ENCODE assay signal across 12 cellular contexts in the genomic region with DNA sequence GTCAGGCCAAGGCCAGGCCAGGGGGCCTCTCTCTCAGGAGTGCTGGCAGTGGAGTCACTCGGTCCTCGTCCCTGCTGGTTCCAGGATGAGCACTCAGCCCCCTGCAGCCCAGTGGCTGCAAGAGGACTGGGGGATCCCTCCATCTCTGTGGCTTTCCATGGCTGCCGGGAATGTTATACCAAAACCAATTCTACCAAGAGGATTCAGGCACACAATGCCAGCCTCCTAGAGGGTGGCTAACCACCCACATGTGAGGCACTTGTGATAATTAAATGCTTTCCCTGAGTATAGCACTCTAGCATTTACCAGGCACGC. TPM values are rescaled to one million over a fixed set of nuclear protein-coding genes. Genes with fewer than 3 reads are reported as not detected.
A peak's percentile ranks its signal among the peaks of the same experiment; 100 is the strongest.
DNase-seq lines count a peak whose midpoint lies in the region; ATAC-seq and TF ChIP-seq lines count a peak whose summit lies in the region.
"Had no signal": no experiment of that assay in that cellular context is flagged by ENCODE, and none has a peak within 500 bp of the region (broad histone marks: within the 10 kb centered on the region; RNA-seq: fewer than 3 reads in every experiment).

No MANE protein-coding gene starts in this region.

- H3K27me3 Mint-ChIP-seq in activated CD4-positive, alpha-beta memory T cell treated with anti-CD3 and anti-CD28 coated beads for 36 hours, result no peaks in the 10 kb centered on the region

- H3K27ac ChIP-seq in left ventricle myocardium inferior (replicated peaks) (peak overlapping the region; percentile 75), right atrium auricular region (peak overlapping the region; percentile 27 to 73), transverse colon (peak overlapping the region; percentile 70 to 87 (median 73))

- no peaks in the 10 kb centered on the region for H3K9me3 Mint-ChIP-seq in activated CD4-positive, alpha-beta memory T cell treated with anti-CD3 and anti-CD28 coated beads for 36 hours

- peaks cover 89% of the 10 kb centered on the region for H3K4me1 Mint-ChIP-seq in activated CD4-positive, alpha-beta memory T cell treated with anti-CD3 and anti-CD28 coated beads for 36 hours (ENCODE audit: low read depth)

- H3K27me3 ChIP-seq in left ventricle myocardium inferior (ENCODE audit: low read depth) (no peaks in the 10 kb centered on the region), right atrium auricular region (no peaks in the 10 kb centered on the region), transverse colon (no peaks in the 10 kb centered on the region)
- H3K27me3 ChIP-seq: BE2C had no signal

- POLR2A ChIA-PET in activated CD4-positive, alpha-beta memory T cell treated with anti-CD3 and anti-CD28 coated beads for 36 hours (lab: Charles Lee), result interaction anchor here (1.5 to 15.8 kb wide), 5 partner anchors 14 to 46 kb away, joined by 3 to 447 read pairs (median 6); a partner anchor contains a TSS

- in situ Hi-C loops in transverse colon (cut with MboI; ENCODE audit: low pct_ligation_motif_present in 1 of 4, low pct_unique_long_range_greater_than_20kb in 1 of 4, low sequenced_read_pairs in 3 of 4), result no loop called here

- peak overlapping the region; percentile 100 for H3K27ac Mint-ChIP-seq in activated CD4-positive, alpha-beta memory T cell treated with anti-CD3 and anti-CD28 coated beads for 36 hours

- H3K4me3 ChIP-seq in left ventricle myocardium inferior, result no peak overlapping the region
- H3K4me3 ChIP-seq in right atrium auricular region, result no peak overlapping the region
- H3K4me3 ChIP-seq in transverse colon, result peak overlapping the region in 1 of 4 donors; percentile 24

- H3K36me3 Mint-ChIP-seq in activated CD4-positive, alpha-beta memory T cell treated with anti-CD3 and anti-CD28 coated beads for 36 hours, result peaks cover 58% of the 10 kb centered on the region

- TF ChIP-seq POLR2A in transverse colon (IDR thresholded peaks at IDR 0.05), result no peak

- CTCF ChIA-PET in activated CD4-positive, alpha-beta memory T cell treated with anti-CD3 and anti-CD28 coated beads for 36 hours (lab: Charles Lee), result interaction anchor here (5.3 to 19.1 kb wide), 2 partner anchors 15 to 16 kb away, joined by 34 to 318 read pairs; no protein-coding TSS in a partner anchor

- H3K36me3 ChIP-seq in left ventricle myocardium inferior, result peaks cover 80% of the 10 kb centered on the region
- H3K36me3 ChIP-seq in right atrium auricular region, result peaks cover 58% of the 10 kb centered on the region
- no peaks in the 10 kb centered on the region for H3K36me3 ChIP-seq in transverse colon
- H3K36me3 ChIP-seq: BE2C had no signal

- intact Hi-C loops in left ventricle myocardium inferior (cut with micrococcal nuclease) (no loop called here), Right ventricle myocardium inferior (cut with DNase I) (no loop called here), transverse colon (cut with DNase I; ENCODE audit: low total_unique reads) (no loop called here)
- intact Hi-C loops in activated CD4-positive, alpha-beta memory T cell treated with anti-CD3 and anti-CD28 coated beads for 36 hours (cut with micrococcal nuclease), result loop anchor here (2.0 to 10.0 kb wide), 3 partner anchors 14 to 750 kb away; a partner anchor contains a TSS

- peaks cover 77% of the 10 kb centered on the region for H3K4me1 ChIP-seq in left ventricle myocardium inferior
- peaks cover 0 to 53% of the 10 kb centered on the region in 2 donors for H3K4me1 ChIP-seq in right atrium auricular region
- peaks cover 4 to 45% (median 27%) of the 10 kb centered on the region in 4 donors for H3K4me1 ChIP-seq in transverse colon
- H3K4me1 ChIP-seq: BE2C had no signal

- TF ChIP-seq EP300 in transverse colon (IDR thresholded peaks at IDR 0.05; ENCODE audit: low read depth), result no peak

- WGBS in transverse colon (ENCODE audit: low coverage in 1 of 2), 2 donors, result 49% methylated on average over 4 of the region's 4 CpGs; no CpG with 5 or more reads in 1 of the 2 donors

- no peaks in the 10 kb centered on the region for H3K9me3 ChIP-seq in left ventricle myocardium inferior (replicated peaks)
- no peaks in the 10 kb centered on the region for H3K9me3 ChIP-seq in right atrium auricular region
- no peaks in the 10 kb centered on the region for H3K9me3 ChIP-seq in transverse colon
- H3K9me3 ChIP-seq: BE2C had no signal

- no peak for TF ChIP-seq CTCF in left ventricle myocardium inferior (IDR thresholded peaks at IDR 0.05; ENCODE audit: borderline replicate concordance)
- TF ChIP-seq CTCF in right atrium auricular region (IDR thresholded peaks at IDR 0.05), result no peak
- no peak for TF ChIP-seq CTCF in transverse colon (IDR thresholded peaks at IDR 0.05)

- no peak for ATAC-seq in Right ventricle myocardium inferior
- ATAC-seq in HG02610 (IDR thresholded peaks at IDR 0.05; ENCODE audit: unreplicated experiment), result no peak

- peak overlapping the region; percentile 83 for H3K4me3 Mint-ChIP-seq in activated CD4-positive, alpha-beta memory T cell treated with anti-CD3 and anti-CD28 coated beads for 36 hours

- no peak for DNase-seq in left ventricle myocardium inferior
- no peak for DNase-seq in Right ventricle myocardium inferior (ENCODE audit: missing footprints)
- DNase-seq in activated CD4-positive, alpha-beta memory T cell treated with anti-CD3 and anti-CD28 coated beads for 36 hours, result no peak
- no peak for DNase-seq in right atrium auricular region (ENCODE audit: low spot score)
- no peak for DNase-seq in transverse colon
- no peak for DNase-seq in NCI-H1436 (lab: John Stamatoyannopoulos, UW)
- DNase-seq in NCI-H146 treated with DMSO at 0.1 percent for 48 hours (lab: John Stamatoyannopoulos, UW; ENCODE audit: unreplicated experiment), result no peak
- DNase-seq: BE2C, NCI-H1694 treated with DMSO at 0.1 percent for 48 hours, NCI-H526 had no signal

RNA-seq across cellular contexts. Expression of a gene that starts 21.9 kb away (rescaled TPM):
- 251 TPM for total RNA-seq in left ventricle myocardium inferior
- 294 TPM for total RNA-seq in Right ventricle myocardium inferior
- total RNA-seq in activated CD4-positive, alpha-beta memory T cell treated with anti-CD3 and anti-CD28 coated beads for 36 hours, result 10 to 100 TPM; 40.6 to 44.6 TPM
- 100 to 1,000 TPM; 115 to 187 TPM for total RNA-seq in right atrium auricular region
- total RNA-seq in transverse colon, result 10 to 100 TPM; 22.1 to 35.8 (median 27.9) TPM
- total RNA-seq: pulmonary artery endothelial cell had no signal

RNA-seq across cellular contexts. Expression of a gene that starts 27.3 kb away (rescaled TPM):
- total RNA-seq in left ventricle myocardium inferior (not detected), Right ventricle myocardium inferior (not detected), right atrium auricular region (not detected), transverse colon (not detected)
- total RNA-seq in activated CD4-positive, alpha-beta memory T cell treated with anti-CD3 and anti-CD28 coated beads for 36 hours, result not detected
- total RNA-seq: pulmonary artery endothelial cell had no signal

RNA-seq across cellular contexts. Expression of a gene that starts 42.6 kb away (rescaled TPM):
- total RNA-seq in left ventricle myocardium inferior, result 1.2 TPM
- 0.84 TPM for total RNA-seq in Right ventricle myocardium inferior
- under 1 TPM; 0.44 to 0.69 TPM for total RNA-seq in activated CD4-positive, alpha-beta memory T cell treated with anti-CD3 and anti-CD28 coated beads for 36 hours
- not detected for total RNA-seq in right atrium auricular region
- total RNA-seq in transverse colon, result not detected
- total RNA-seq: pulmonary artery endothelial cell had no signal
